ENCODE assay signal across 34 cellular contexts in genomic region chr19:10049626-10050025, GRCh38. TPM values are rescaled to one million over a fixed set of nuclear protein-coding genes. Genes with fewer than 3 reads are reported as not detected.
"Had no signal": no experiment of that assay in that cellular context is flagged by ENCODE, and none has a peak within 500 bp of the region (broad histone marks: within the 10 kb centered on the region; RNA-seq: fewer than 3 reads in every experiment).

No MANE protein-coding gene starts in this region.

- ATAC-seq: activated CD4-positive, alpha-beta T cell treated with anti-CD3 and anti-CD28 coated beads for 36 hours; activated CD8-positive, alpha-beta memory T cell treated with anti-CD3 and anti-CD28 coated beads, Interleukin-2, amount 10 ng/mL, durations not matched to agents 7 days and 5 days; activated CD8-positive, alpha-beta T cell treated with anti-CD3 and anti-CD28 coated beads, Interleukin-2, amount 10 ng/mL, durations not matched to agents 7 days and 5 days; activated naive CD8-positive, alpha-beta T cell treated with anti-CD3 and anti-CD28 coated beads, Interleukin-2, amount 50 U/mL, for 24 hours; body of pancreas; effector memory CD8-positive, alpha-beta T cell; foreskin keratinocyte; gastrocnemius medialis; heart left ventricle had no signal

- DNase-seq: activated CD4-positive, alpha-beta memory T cell treated with anti-CD3 and anti-CD28 coated beads for 36 hours; activated CD4-positive, alpha-beta T cell treated with anti-CD3 and anti-CD28 coated beads for 36 hours; activated CD4-positive, alpha-beta T cell treated with anti-CD3 and anti-CD28 coated beads, Interleukin-2, amount 10 ng/mL, durations not matched to agents 24 days and 14 days; activated CD4-positive, CD25-positive, alpha-beta regulatory T cell; activated CD4-positive, CD25-positive, alpha-beta regulatory T cell treated with anti-CD3 and anti-CD28 coated beads, Interleukin-2, amount 50 U/mL, for 72 hours; activated CD8-positive, alpha-beta memory T cell treated with anti-CD3 and anti-CD28 coated beads, Interleukin-2, amount 10 ng/mL, durations not matched to agents 7 days and 5 days; activated CD8-positive, alpha-beta memory T cell treated with anti-CD3 and anti-CD28 coated beads, Interleukin-2, amount 50 U/mL, for 4 hours; activated CD8-positive, alpha-beta T cell treated with anti-CD3 and anti-CD28 coated beads, Interleukin-2, amount 10 ng/mL, durations not matched to agents 7 days and 5 days; activated effector memory CD4-positive, alpha-beta T cell treated with anti-CD3 and anti-CD28 coated beads, Interleukin-2, amount 50 U/mL, for 16 hours; activated naive CD4-positive, alpha-beta T cell treated with anti-CD3 and anti-CD28 coated beads for 36 hours; activated naive CD8-positive, alpha-beta T cell treated with anti-CD3 and anti-CD28 coated beads for 36 hours; activated naive CD8-positive, alpha-beta T cell treated with anti-CD3 and anti-CD28 coated beads, Interleukin-2, amount 50 U/mL, for 24 hours; activated T-cell treated with anti-CD3 and anti-CD28 coated beads, Interleukin-2, amount 50 U/mL, for 1 hour; activated T-cell treated with anti-CD3 and anti-CD28 coated beads, Interleukin-2, amount 50 U/mL, for 48 hours; adrenal gland; amygdala; aorta; body of pancreas; caudate nucleus; cortex of kidney; dermis blood vessel endothelial cell; effector CD4-positive, alpha-beta T cell; effector memory CD8-positive, alpha-beta T cell; erythroblast; foreskin keratinocyte; gastrocnemius medialis; glutamatergic neuron; heart left ventricle had no signal

- H3K4me1 ChIP-seq: adrenal gland, esophagus muscularis mucosa, foreskin keratinocyte, gastrocnemius medialis, heart left ventricle had no signal

- FAIRE-seq: colon had no signal

- H3K9me3 ChIP-seq: adrenal gland, body of pancreas, gastrocnemius medialis had no signal

- H3K27me3 ChIP-seq: adrenal gland, body of pancreas, foreskin keratinocyte had no signal

- H3K36me3 ChIP-seq: adrenal gland, esophagus muscularis mucosa, gastrocnemius medialis, heart left ventricle had no signal

- H3K4me3 ChIP-seq: adrenal gland, body of pancreas, esophagus muscularis mucosa, gastrocnemius medialis, heart left ventricle had no signal

- H3K27ac ChIP-seq: adrenal gland, body of pancreas, esophagus muscularis mucosa, foreskin keratinocyte, gastrocnemius medialis, heart left ventricle had no signal

RNA-seq across cellular contexts. Expression of gene RDH8, which starts 36.3 kb away (rescaled TPM):
- total RNA-seq: activated CD4-positive, alpha-beta memory T cell treated with anti-CD3 and anti-CD28 coated beads for 36 hours; activated CD4-positive, alpha-beta T cell treated with anti-CD3 and anti-CD28 coated beads for 36 hours; activated CD4-positive, alpha-beta T cell treated with anti-CD3 and anti-CD28 coated beads, Interleukin-2, amount 10 ng/mL, durations not matched to agents 24 days and 14 days; activated CD8-positive, alpha-beta memory T cell treated with anti-CD3 and anti-CD28 coated beads for 36 hours; activated CD8-positive, alpha-beta memory T cell treated with anti-CD3 and anti-CD28 coated beads, Interleukin-2, amount 10 ng/mL, durations not matched to agents 7 days and 5 days; activated CD8-positive, alpha-beta T cell treated with anti-CD3 and anti-CD28 coated beads, Interleukin-2, amount 10 ng/mL, durations not matched to agents 7 days and 5 days; activated naive CD4-positive, alpha-beta T cell treated with anti-CD3 and anti-CD28 coated beads for 36 hours; activated naive CD8-positive, alpha-beta T cell treated with anti-CD3 and anti-CD28 coated beads for 36 hours; activated T-helper 1 cell treated with anti-CD3 and anti-CD28 coated beads, Interleukin-12 subunit alpha, Interleukin-12 subunit beta, Interleukin-2, Interleukin-4 antibody, amounts not matched to agents 30 ng/mL and 10 ng/mL and 1 ng/mL, durations not matched to agents 14 hours and 24 hours and 36 hours; activated T-helper 2 cell treated with anti-CD3 and anti-CD28 coated beads, Interferon-gamma antibody, Interleukin-2, Interleukin-4, amounts not matched to agents 10 μg/mL and 5 μg/mL and 100 μg/mL, durations not matched to agents 14 hours and 24 hours and 36 hours; adrenal gland; aorta; body of pancreas; chondrocyte; dermis blood vessel endothelial cell; esophagus muscularis mucosa; foreskin keratinocyte; gastrocnemius medialis; heart left ventricle had no signal
- polyA plus RNA-seq: adrenal gland, aorta, foreskin keratinocyte, heart left ventricle had no signal

RNA-seq across cellular contexts. Expression of gene ANGPTL6, which starts 52.9 kb away (rescaled TPM):
- total RNA-seq: body of pancreas, esophagus muscularis mucosa had no signal
